Comparison of ENCODE assay signal across 9 cellular contexts in the genomic region with DNA sequence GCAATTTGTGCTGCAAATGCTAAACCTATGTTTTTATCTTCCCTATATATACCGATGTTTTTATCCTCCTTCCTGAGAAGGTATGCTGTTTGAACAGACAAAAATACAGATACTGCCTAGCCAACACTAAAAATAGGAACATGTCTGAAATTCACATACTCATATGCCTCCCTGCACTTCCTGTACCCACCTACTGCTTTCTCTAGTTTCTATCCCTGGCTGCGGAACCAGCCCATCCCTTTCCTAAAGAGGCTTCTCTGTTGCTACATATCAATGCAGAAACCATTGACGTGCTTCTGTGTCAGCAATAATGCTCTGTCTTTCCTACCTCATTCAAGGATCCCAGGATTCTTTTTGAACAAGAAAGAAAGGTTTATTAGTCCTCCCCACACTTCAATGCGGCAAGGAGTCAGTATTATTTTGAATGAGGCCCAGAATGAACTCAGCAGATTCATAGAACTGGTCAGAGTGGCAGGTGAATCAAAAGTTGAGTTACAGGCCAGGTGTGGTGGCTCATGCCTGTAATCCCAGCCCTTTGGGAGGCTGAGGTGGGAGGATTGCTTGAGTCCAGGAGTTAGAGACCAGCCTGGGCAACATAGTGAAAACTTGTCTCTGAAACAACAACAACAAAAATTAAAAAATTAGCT.
DNase-seq lines count a peak whose midpoint lies in the region; ATAC-seq and TF ChIP-seq lines count a peak whose summit lies in the region.
"Had no signal": no experiment of that assay in that cellular context is flagged by ENCODE, and none has a peak within 500 bp of the region (broad histone marks: within the 10 kb centered on the region; RNA-seq: fewer than 3 reads in every experiment).

No MANE protein-coding gene starts in this region.

- no peaks in the 10 kb centered on the region for H3K27me3 ChIP-seq in GM06990 (replicated peaks; ENCODE audit: control insufficient read depth, insufficient read depth, low read length)
- H3K27me3 ChIP-seq in prostate gland (replicated peaks; ENCODE audit: insufficient read depth): no peaks in the 10 kb centered on the region

- H3K4me1 ChIP-seq in prostate gland (replicated peaks): no peaks in the 10 kb centered on the region

- H3K36me3 ChIP-seq in GM06990 (ENCODE audit: control insufficient read depth, insufficient read depth, low read length): no peaks in the 10 kb centered on the region
- H3K36me3 ChIP-seq in prostate gland: no peaks in the 10 kb centered on the region

- no peak overlapping the region for H3K27ac ChIP-seq in prostate gland

- 77% methylated on average over 4 of the region's 4 CpGs for WGBS in prostate gland

- peak overlapping the region; percentile 36 for H3K4me3 Mint-ChIP-seq in activated B cell treated with CpG ODN at 0.5 μM for 24 hours
- H3K4me3 Mint-ChIP-seq in activated T-helper 2 cell treated with anti-CD3 and anti-CD28 coated beads, Interferon-gamma antibody, Interleukin-2, Interleukin-4, amounts not matched to agents 10 μg/mL and 5 μg/mL and 100 μg/mL, durations not matched to agents 14 hours and 24 hours and 36 hours (ENCODE audit: low read depth): no peak overlapping the region
- H3K4me3 Mint-ChIP-seq: naive thymus-derived CD8-positive, alpha-beta T cell had no signal

- no peaks in the 10 kb centered on the region for H3K36me3 Mint-ChIP-seq in activated B cell treated with CpG ODN at 0.5 μM for 24 hours (ENCODE audit: low read depth)
- no peaks in the 10 kb centered on the region for H3K36me3 Mint-ChIP-seq in activated T-helper 2 cell treated with anti-CD3 and anti-CD28 coated beads, Interferon-gamma antibody, Interleukin-2, Interleukin-4, amounts not matched to agents 10 μg/mL and 5 μg/mL and 100 μg/mL, durations not matched to agents 14 hours and 24 hours and 36 hours (ENCODE audit: low read depth)
- H3K36me3 Mint-ChIP-seq: naive thymus-derived CD8-positive, alpha-beta T cell had no signal

- peak; percentile 47 for DNase-seq in GM06990 (ENCODE audit: extremely low read depth, insufficient read length)
- DNase-seq in activated B cell treated with CpG ODN at 0.5 μM for 24 hours: no peak
- no peak for DNase-seq in activated T-helper 2 cell treated with anti-CD3 and anti-CD28 coated beads, Interferon-gamma antibody, Interleukin-2, Interleukin-4, amounts not matched to agents 10 μg/mL and 5 μg/mL and 100 μg/mL, durations not matched to agents 14 hours and 24 hours and 36 hours (ENCODE audit: low spot score)
- no peak for DNase-seq in prostate gland (ENCODE audit: low spot score)
- DNase-seq in SHP77 treated with DMSO at 0.1 percent for 48 hours (lab: John Stamatoyannopoulos, UW): no peak
- DNase-seq in central memory CD4-positive, alpha-beta T cell: no peak
- DNase-seq: naive thymus-derived CD8-positive, alpha-beta T cell had no signal

- H3K4me3 ChIP-seq in GM06990 (replicated peaks; ENCODE audit: low read depth, low read length): no peak overlapping the region
- H3K4me3 ChIP-seq in prostate gland: no peak overlapping the region

- intact Hi-C loops in activated B cell treated with CpG ODN at 0.5 μM for 24 hours (cut with micrococcal nuclease): loop anchor here (10.0 kb wide), 4 partner anchors 403 to 817 kb away; partner anchors contain the start of genes CAPS2, GLIPR1L1, OSBPL8 and ZDHHC17
- intact Hi-C loops in activated T-helper 2 cell treated with anti-CD3 and anti-CD28 coated beads, Interferon-gamma antibody, Interleukin-2, Interleukin-4, amounts not matched to agents 10 μg/mL and 5 μg/mL and 100 μg/mL, durations not matched to agents 14 hours and 24 hours and 36 hours (cut with micrococcal nuclease): loop anchor here (10.0 kb wide), 2 partner anchors 417 to 817 kb away; partner anchors contain the start of genes CAPS2 and GLIPR1L1
- intact Hi-C loops in prostate gland (cut with DNase I): no loop called here

- ATAC-seq in GM19372 (IDR thresholded peaks at IDR 0.05; ENCODE audit: low read depth, unreplicated experiment) (peak; percentile 85), HG03095 (IDR thresholded peaks at IDR 0.05; ENCODE audit: unreplicated experiment) (peak; percentile 89), activated B cell treated with CpG ODN at 0.5 μM for 24 hours (ENCODE audit: low read depth) (peak; percentile 47)
- ATAC-seq: naive thymus-derived CD8-positive, alpha-beta T cell had no signal

- peaks cover 16% of the 10 kb centered on the region for H3K4me1 Mint-ChIP-seq in activated B cell treated with CpG ODN at 0.5 μM for 24 hours
- H3K4me1 Mint-ChIP-seq in activated T-helper 2 cell treated with anti-CD3 and anti-CD28 coated beads, Interferon-gamma antibody, Interleukin-2, Interleukin-4, amounts not matched to agents 10 μg/mL and 5 μg/mL and 100 μg/mL, durations not matched to agents 14 hours and 24 hours and 36 hours (ENCODE audit: low read depth): peaks cover 17% of the 10 kb centered on the region

- H3K27me3 Mint-ChIP-seq in activated B cell treated with CpG ODN at 0.5 μM for 24 hours: no peaks in the 10 kb centered on the region
- peaks cover 17% of the 10 kb centered on the region for H3K27me3 Mint-ChIP-seq in activated T-helper 2 cell treated with anti-CD3 and anti-CD28 coated beads, Interferon-gamma antibody, Interleukin-2, Interleukin-4, amounts not matched to agents 10 μg/mL and 5 μg/mL and 100 μg/mL, durations not matched to agents 14 hours and 24 hours and 36 hours (ENCODE audit: low read depth)

- no peaks in the 10 kb centered on the region for H3K9me3 ChIP-seq in prostate gland

- no peaks in the 10 kb centered on the region for H3K9me3 Mint-ChIP-seq in activated B cell treated with CpG ODN at 0.5 μM for 24 hours
- H3K9me3 Mint-ChIP-seq in activated T-helper 2 cell treated with anti-CD3 and anti-CD28 coated beads, Interferon-gamma antibody, Interleukin-2, Interleukin-4, amounts not matched to agents 10 μg/mL and 5 μg/mL and 100 μg/mL, durations not matched to agents 14 hours and 24 hours and 36 hours: no peaks in the 10 kb centered on the region
- H3K9me3 Mint-ChIP-seq: naive thymus-derived CD8-positive, alpha-beta T cell had no signal

- POLR2A ChIA-PET in activated B cell treated with CpG ODN at 0.5 μM for 24 hours (lab: Charles Lee): no interaction called here

- peak overlapping the region; percentile 48 for H3K27ac Mint-ChIP-seq in activated B cell treated with CpG ODN at 0.5 μM for 24 hours
- no peak overlapping the region for H3K27ac Mint-ChIP-seq in activated T-helper 2 cell treated with anti-CD3 and anti-CD28 coated beads, Interferon-gamma antibody, Interleukin-2, Interleukin-4, amounts not matched to agents 10 μg/mL and 5 μg/mL and 100 μg/mL, durations not matched to agents 14 hours and 24 hours and 36 hours

- TF ChIP-seq POLR2A in prostate gland (IDR thresholded peaks at IDR 0.05): no peak

- TF ChIP-seq CTCF in GM06990 (IDR thresholded peaks at IDR 0.05; ENCODE audit: insufficient read depth, low read length, poor library complexity, severe bottlenecking): no peak
- no peak for TF ChIP-seq CTCF in activated B cell treated with CpG ODN at 0.5 μM for 24 hours (IDR thresholded peaks at IDR 0.05)
- no peak for TF ChIP-seq CTCF in prostate gland (IDR thresholded peaks at IDR 0.05)

- CTCF ChIA-PET in activated B cell treated with CpG ODN at 0.5 μM for 24 hours (lab: Charles Lee): no interaction called here
